Comparison of ENCODE assay signal across 12 cellular contexts in genomic region chr17:65018612-65019290, GRCh38. TPM values are rescaled to one million over a fixed set of nuclear protein-coding genes. Genes with fewer than 3 reads are reported as not detected.
DNase-seq lines count a peak whose midpoint lies in the region; ATAC-seq and TF ChIP-seq lines count a peak whose summit lies in the region.
"Had no signal": no experiment of that assay in that cellular context is flagged by ENCODE, and none has a peak within 500 bp of the region (broad histone marks: within the 10 kb centered on the region; RNA-seq: fewer than 3 reads in every experiment).

No MANE protein-coding gene starts in this region.

- H3K4me3 Mint-ChIP-seq in CD8-positive, alpha-beta T cell: no peak overlapping the region
- H3K4me3 Mint-ChIP-seq in WTC11: no peak overlapping the region
- H3K4me3 Mint-ChIP-seq in activated CD8-positive, alpha-beta T cell treated with anti-CD3 and anti-CD28 coated beads for 36 hours: no peak overlapping the region

- no peak for TF ChIP-seq POLR2A in heart left ventricle (IDR thresholded peaks at IDR 0.05)
- TF ChIP-seq POLR2A in gastrocnemius medialis (IDR thresholded peaks at IDR 0.05): no peak

- H3K4me1 Mint-ChIP-seq in CD8-positive, alpha-beta T cell (ENCODE audit: low read depth): peaks cover 84% of the 10 kb centered on the region
- peaks cover 30% of the 10 kb centered on the region for H3K4me1 Mint-ChIP-seq in WTC11
- peaks cover 65% of the 10 kb centered on the region for H3K4me1 Mint-ChIP-seq in activated CD8-positive, alpha-beta T cell treated with anti-CD3 and anti-CD28 coated beads for 36 hours (ENCODE audit: low read depth)

- in situ Hi-C loops in gastrocnemius medialis (cut with MboI; ENCODE audit: low sequenced_read_pairs in 4 of 4): no loop called here

- H3K36me3 Mint-ChIP-seq in CD8-positive, alpha-beta T cell: peaks cover 61% of the 10 kb centered on the region
- H3K36me3 Mint-ChIP-seq in WTC11: peaks cover 28% of the 10 kb centered on the region
- H3K36me3 Mint-ChIP-seq in activated CD8-positive, alpha-beta T cell treated with anti-CD3 and anti-CD28 coated beads for 36 hours (ENCODE audit: low read depth): peaks cover 55% of the 10 kb centered on the region

- H3K4me1 ChIP-seq in CD8-positive, alpha-beta T cell (ENCODE audit: insufficient read depth, low read length): peaks cover 46% of the 10 kb centered on the region
- H3K4me1 ChIP-seq in heart left ventricle: peaks cover 8 to 83% (median 45%) of the 10 kb centered on the region in 12 donors
- peaks cover 55 to 65% of the 10 kb centered on the region in 2 donors for H3K4me1 ChIP-seq in gastrocnemius medialis

- no peak for TF ChIP-seq CTCF in CD8-positive, alpha-beta T cell (IDR thresholded peaks at IDR 0.05)
- no peak for TF ChIP-seq CTCF in WTC11 (IDR thresholded peaks at IDR 0.05)
- TF ChIP-seq CTCF in heart left ventricle (IDR thresholded peaks at IDR 0.05): no peak
- no peak for TF ChIP-seq CTCF in gastrocnemius medialis (IDR thresholded peaks at IDR 0.05 in 4 of 5, conservative IDR thresholded peaks at IDR 0.05 in 1 of 5)
- no peak for TF ChIP-seq CTCF in activated CD8-positive, alpha-beta T cell treated with anti-CD3 and anti-CD28 coated beads for 36 hours (IDR thresholded peaks at IDR 0.05)

- POLR2A ChIA-PET in CD8-positive, alpha-beta T cell (lab: Charles Lee): interaction anchor here (1.2 kb wide), 1 partner anchor 43 kb away, joined by 4 read pairs; no protein-coding TSS in a partner anchor
- POLR2A ChIA-PET in WTC11 (lab: Charles Lee): interaction anchor here (0.6 kb wide), 1 partner anchor 9 kb away, joined by 3 read pairs; no protein-coding TSS in a partner anchor
- POLR2A ChIA-PET in activated CD8-positive, alpha-beta T cell treated with anti-CD3 and anti-CD28 coated beads for 36 hours (lab: Charles Lee): interaction anchor here (0.6 to 1.4 kb wide), 6 partner anchors 20 to 100 kb away, joined by 3 to 4 read pairs (median 3); partner anchors contain the start of gene LRRC37A3

- no peaks in the 10 kb centered on the region for H3K27me3 ChIP-seq in CD8-positive, alpha-beta T cell (ENCODE audit: insufficient read depth, low read length)
- H3K27me3 ChIP-seq in heart left ventricle: no peaks in the 10 kb centered on the region
- H3K27me3 ChIP-seq in gastrocnemius medialis: no peaks in the 10 kb centered on the region

- CTCF ChIA-PET in CD8-positive, alpha-beta T cell (lab: Charles Lee): no interaction called here
- CTCF ChIA-PET in WTC11 (lab: Charles Lee): interaction anchor here (1.1 to 2.9 kb wide), 2 partner anchors 57 to 82 kb away, joined by 3 to 14 read pairs; no protein-coding TSS in a partner anchor
- CTCF ChIA-PET in activated CD8-positive, alpha-beta T cell treated with anti-CD3 and anti-CD28 coated beads for 36 hours (lab: Charles Lee): interaction anchor here (1.0 to 1.6 kb wide), 5 partner anchors 9 to 118 kb away, joined by 4 to 5 read pairs (median 4); partner anchors contain the start of gene RGS9

- H3K27ac Mint-ChIP-seq in CD8-positive, alpha-beta T cell: peak overlapping the region; percentile 58
- H3K27ac Mint-ChIP-seq in WTC11: peak overlapping the region; percentile 44; the same call in 1 of the 2 replicates
- no peak overlapping the region for H3K27ac Mint-ChIP-seq in activated CD8-positive, alpha-beta T cell treated with anti-CD3 and anti-CD28 coated beads for 36 hours

- WGBS in heart left ventricle, 4 donors: 36 to 49% (median 39%) methylated on average over 12 of the region's 12 CpGs

- ATAC-seq in CD8-positive, alpha-beta T cell: no peak
- ATAC-seq in WTC11: no peak
- peak in 3 of 4 donors; percentile 23 to 41 (median 32) for ATAC-seq in heart left ventricle
- ATAC-seq in gastrocnemius medialis: no peak
- no peak for ATAC-seq in HG02840 (IDR thresholded peaks at IDR 0.05; ENCODE audit: low FRiP score, unreplicated experiment)
- no peak for ATAC-seq in activated CD8-positive, alpha-beta T cell treated with anti-CD3 and anti-CD28 coated beads for 36 hours
- ATAC-seq in HG03378 (IDR thresholded peaks at IDR 0.05; ENCODE audit: unreplicated experiment): no peak
- ATAC-seq: activated CD4-positive, CD25-positive, alpha-beta regulatory T cell treated with anti-CD3 and anti-CD28 coated beads, Interleukin-2, amount 50 U/mL, for 24 hours had no signal

- no peaks in the 10 kb centered on the region for H3K27me3 Mint-ChIP-seq in CD8-positive, alpha-beta T cell (ENCODE audit: low read depth)
- H3K27me3 Mint-ChIP-seq in WTC11 (ENCODE audit: low read depth): no peaks in the 10 kb centered on the region
- H3K27me3 Mint-ChIP-seq in activated CD8-positive, alpha-beta T cell treated with anti-CD3 and anti-CD28 coated beads for 36 hours: no peaks in the 10 kb centered on the region

- no peaks in the 10 kb centered on the region for H3K9me3 Mint-ChIP-seq in CD8-positive, alpha-beta T cell
- peaks cover 5% of the 10 kb centered on the region; the same call in 1 of the 2 replicates for H3K9me3 Mint-ChIP-seq in WTC11
- no peaks in the 10 kb centered on the region for H3K9me3 Mint-ChIP-seq in activated CD8-positive, alpha-beta T cell treated with anti-CD3 and anti-CD28 coated beads for 36 hours

- H3K27ac ChIP-seq in CD8-positive, alpha-beta T cell (ENCODE audit: low read depth, low read length): no peak overlapping the region
- H3K27ac ChIP-seq in heart left ventricle: peak overlapping the region in 4 of 12 donors; percentile 18 to 66 (median 40)
- H3K27ac ChIP-seq in gastrocnemius medialis: peak overlapping the region; percentile 29 to 62 (median 49)

- peaks cover 18% of the 10 kb centered on the region for H3K36me3 ChIP-seq in CD8-positive, alpha-beta T cell (ENCODE audit: insufficient read depth, low read length)
- peaks cover 0 to 39% (median 9%) of the 10 kb centered on the region in 9 donors for H3K36me3 ChIP-seq in heart left ventricle
- H3K36me3 ChIP-seq in gastrocnemius medialis: peaks cover 0 to 11% of the 10 kb centered on the region in 2 donors

- no peaks in the 10 kb centered on the region for H3K9me3 ChIP-seq in CD8-positive, alpha-beta T cell (ENCODE audit: low read length)
- H3K9me3 ChIP-seq in heart left ventricle: no peaks in the 10 kb centered on the region
- H3K9me3 ChIP-seq in gastrocnemius medialis: no peaks in the 10 kb centered on the region

- no peak for DNase-seq in CD8-positive, alpha-beta T cell
- DNase-seq in WTC11 (ENCODE audit: low spot score) (no peak), heart left ventricle (no peak), gastrocnemius medialis (no peak), NCI-H2081 (lab: John Stamatoyannopoulos, UW) (no peak)
- no peak for DNase-seq in activated CD8-positive, alpha-beta T cell treated with anti-CD3 and anti-CD28 coated beads for 36 hours
- DNase-seq: activated naive CD4-positive, alpha-beta T cell treated with Interleukin-2 at 50 U/mL for 16 hours; left cardiac atrium; small intestine had no signal

- intact Hi-C loops in CD8-positive, alpha-beta T cell (cut with DNase I, micrococcal nuclease): loop anchor here in 1 of 2 experiments (5.0 kb wide), 1 partner anchor 39 kb away; the partner anchor contains the start of gene GNA13
- intact Hi-C loops in heart left ventricle (cut with DNase I) (no loop called here), gastrocnemius medialis (cut with DNase I; ENCODE audit: low total_unique reads) (no loop called here)
- intact Hi-C loops in activated CD8-positive, alpha-beta T cell treated with anti-CD3 and anti-CD28 coated beads for 36 hours (cut with micrococcal nuclease): no loop called here

- H3K4me3 ChIP-seq in CD8-positive, alpha-beta T cell (ENCODE audit: low read depth, low read length): no peak overlapping the region
- H3K4me3 ChIP-seq in heart left ventricle (no peak overlapping the region), gastrocnemius medialis (no peak overlapping the region)

TF ChIP-seq in WTC11, 78 proteins besides CTCF, POLR2A, EP300 and RAD21:
- TF ChIP-seq E2F5 (CRISPR knock-in tag; IDR thresholded peaks at IDR 0.05): no peak
- TF ChIP-seq TCF7 (CRISPR knock-in tag; IDR thresholded peaks at IDR 0.05; ENCODE audit: low read depth): no peak
- no peak for TF ChIP-seq ZNF138 (CRISPR knock-in tag; conservative IDR thresholded peaks at IDR 0.05)
- TF ChIP-seq ZBTB21 (CRISPR knock-in tag; IDR thresholded peaks at IDR 0.05; ENCODE audit: borderline replicate concordance): no peak
- TF ChIP-seq JUN (CRISPR knock-in tag; IDR thresholded peaks at IDR 0.05): no peak
- TF ChIP-seq HMGXB4 (CRISPR knock-in tag; IDR thresholded peaks at IDR 0.05): no peak
- TF ChIP-seq ZNF263 (CRISPR knock-in tag; IDR thresholded peaks at IDR 0.05; ENCODE audit: low read depth): no peak

RNA-seq across cellular contexts. Expression of gene GNA13, which starts 37.8 kb away (rescaled TPM):
- total RNA-seq in CD8-positive, alpha-beta T cell: 100 to 1,000 TPM; 173 to 185 TPM
- total RNA-seq in WTC11 (2021): 48.7 to 51.4 TPM (median 48.8 TPM) in 3 replicates
- total RNA-seq in heart left ventricle: 10 to 100 TPM; 19.0 to 39.2 (median 24.4) TPM
- 10 to 100 TPM in 1 of 2 donors, 1 to 10 TPM in 1; 7.3 to 21.6 TPM for polyA plus RNA-seq in heart left ventricle
- total RNA-seq in gastrocnemius medialis: 100 to 1,000 TPM in 3 of 4 donors, 10 to 100 TPM in 1; 87.7 to 146 (median 103) TPM
- total RNA-seq in activated CD8-positive, alpha-beta T cell treated with anti-CD3 and anti-CD28 coated beads for 36 hours: 10 to 100 TPM; 48.5 to 50.7 TPM

Comparison
In these comparisons a context has a peak if more than half of its experiments do, and no peak if none do; other contexts are left out.
1. ATAC-seq: peak in heart left ventricle (3 of 4); none in CD8-positive, alpha-beta T cell (single experiment), WTC11 (single experiment), gastrocnemius medialis (0 of 2), HG02840 (single experiment), activated CD8-positive, alpha-beta T cell treated with anti-CD3 and anti-CD28 coated beads for 36 hours (single experiment) and HG03378 (single experiment).